In genomic region chr9:28999057-28999456, GRCh38 we compare ENCODE assay signal across 18 cellular contexts.
DNase-seq lines count a peak whose midpoint lies in the region; ATAC-seq, FAIRE-seq and TF ChIP-seq lines count a peak whose summit lies in the region.
"Had no signal": no experiment of that assay in that cellular context is flagged by ENCODE, and none has a peak within 500 bp of the region (broad histone marks: within the 10 kb centered on the region; RNA-seq: fewer than 3 reads in every experiment).

No MANE protein-coding gene starts in this region.

- H3K4me3 Mint-ChIP-seq in Calu3 (ENCODE audit: low read depth, unreplicated experiment), result no peak overlapping the region
- no peak overlapping the region for H3K4me3 Mint-ChIP-seq in activated naive CD4-positive, alpha-beta T cell treated with anti-CD3 and anti-CD28 coated beads, Interleukin-2, amount 10 ng/mL, durations not matched to agents 7 days and 5 days
- H3K4me3 Mint-ChIP-seq: CD8-positive, alpha-beta memory T cell; H9 had no signal

- intact Hi-C loops in Calu3 (cut with micrococcal nuclease; ENCODE audit: unreplicated experiment), result loop anchor here (10.0 kb wide), 1 partner anchor 114 kb away; no protein-coding TSS in a partner anchor

- TF ChIP-seq CTCF in A549 (IDR thresholded peaks at IDR 0.05), result no peak
- no peak for TF ChIP-seq CTCF in Calu3 (IDR thresholded peaks at IDR 0.05; ENCODE audit: unreplicated experiment)

- TF ChIP-seq POLR2A in A549 (IDR thresholded peaks at IDR 0.05; ENCODE audit: low read length), result no peak

- CTCF ChIA-PET in A549 (lab: Yijun Ruan, JAX), result interaction anchor here (1.3 kb wide), 1 partner anchor 213 kb away, joined by 3 read pairs; no protein-coding TSS in a partner anchor
- CTCF ChIA-PET in Calu3 (lab: Charles Lee), result interaction anchor here (1.1 kb wide), 1 partner anchor 40 kb away, joined by 3 read pairs; no protein-coding TSS in a partner anchor
- CTCF ChIA-PET in activated naive CD4-positive, alpha-beta T cell treated with anti-CD3 and anti-CD28 coated beads, Interleukin-2, amount 10 ng/mL, durations not matched to agents 7 days and 5 days (lab: Charles Lee), result no interaction called here

- H3K9me3 Mint-ChIP-seq in Calu3 (ENCODE audit: low read depth, unreplicated experiment), result no peaks in the 10 kb centered on the region
- H3K9me3 Mint-ChIP-seq in activated naive CD4-positive, alpha-beta T cell treated with anti-CD3 and anti-CD28 coated beads, Interleukin-2, amount 10 ng/mL, durations not matched to agents 7 days and 5 days, result no peaks in the 10 kb centered on the region

- H3K27me3 Mint-ChIP-seq in Calu3 (ENCODE audit: unreplicated experiment), result no peaks in the 10 kb centered on the region
- H3K27me3 Mint-ChIP-seq in activated naive CD4-positive, alpha-beta T cell treated with anti-CD3 and anti-CD28 coated beads, Interleukin-2, amount 10 ng/mL, durations not matched to agents 7 days and 5 days, result no peaks in the 10 kb centered on the region
- H3K27me3 Mint-ChIP-seq: CD8-positive, alpha-beta memory T cell had no signal

- H3K9me3 ChIP-seq in A549, result no peaks in the 10 kb centered on the region
- H3K9me3 ChIP-seq: BLaER1, Caco-2 had no signal

- DNase-seq in A549 (ENCODE audit: low read depth in 1 of 2, low spot score in 1 of 2) (no peak), Calu3 (no peak), epidermal melanocyte (ENCODE audit: insufficient read length, low spot score) (no peak)
- no peak for DNase-seq in activated naive CD4-positive, alpha-beta T cell treated with anti-CD3 and anti-CD28 coated beads, Interleukin-2, amount 10 ng/mL, durations not matched to agents 7 days and 5 days
- DNase-seq: AML-193; Caco-2; CD8-positive, alpha-beta memory T cell; DMS79; GOT3; H9; IMR-90 had no signal

- H3K4me1 Mint-ChIP-seq in Calu3 (ENCODE audit: low read depth, unreplicated experiment), result peaks cover 6% of the 10 kb centered on the region
- no peaks in the 10 kb centered on the region for H3K4me1 Mint-ChIP-seq in activated naive CD4-positive, alpha-beta T cell treated with anti-CD3 and anti-CD28 coated beads, Interleukin-2, amount 10 ng/mL, durations not matched to agents 7 days and 5 days
- H3K4me1 Mint-ChIP-seq: CD8-positive, alpha-beta memory T cell; H9 had no signal

- FAIRE-seq in A549 (lab: Jason Lieb, UNC), result no peak
- peak; percentile 41 for FAIRE-seq in islet of Langerhans (lab: Jason Lieb, UNC)
- FAIRE-seq: A204.1, GM12878, GM18507 had no signal

- H3K4me3 ChIP-seq in A549, result no peak overlapping the region
- H3K4me3 ChIP-seq: BLaER1, GM12878 had no signal

- H3K27ac ChIP-seq in A549, result no peak overlapping the region; a peak in 1 of 6 replicates
- H3K27ac ChIP-seq: BLaER1 had no signal

- peak overlapping the region; percentile 60 for H3K27ac Mint-ChIP-seq in Calu3 (ENCODE audit: unreplicated experiment)
- H3K27ac Mint-ChIP-seq in activated naive CD4-positive, alpha-beta T cell treated with anti-CD3 and anti-CD28 coated beads, Interleukin-2, amount 10 ng/mL, durations not matched to agents 7 days and 5 days, result no peak overlapping the region
- H3K27ac Mint-ChIP-seq: CD8-positive, alpha-beta memory T cell; H9 had no signal

- TF ChIP-seq EP300 in A549 (IDR thresholded peaks at IDR 0.05), result no peak

- no TSS peak for BruUV-seq in Calu3 (replicated peaks; lab: Mats Ljungman, UMichigan)

- H3K4me1 ChIP-seq in A549, result peaks cover 14% of the 10 kb centered on the region; the same call in 2 of the 3 replicates
- H3K4me1 ChIP-seq: BLaER1, Caco-2 had no signal

- H3K36me3 Mint-ChIP-seq in Calu3 (ENCODE audit: insufficient read depth, unreplicated experiment), result no peaks in the 10 kb centered on the region
- no peaks in the 10 kb centered on the region for H3K36me3 Mint-ChIP-seq in activated naive CD4-positive, alpha-beta T cell treated with anti-CD3 and anti-CD28 coated beads, Interleukin-2, amount 10 ng/mL, durations not matched to agents 7 days and 5 days
- H3K36me3 Mint-ChIP-seq: CD8-positive, alpha-beta memory T cell had no signal

- H3K4me2 ChIP-seq in A549, result peak overlapping the region; percentile 54; the same call in 2 of the 3 replicates
- H3K4me2 ChIP-seq: BLaER1 had no signal

- no peak for ATAC-seq in A549
- peak; percentile 44; the same call in 1 of the 3 replicates for ATAC-seq in SK-N-SH treated with all-trans-retinoic acid at 6 μM for 48 hours
- ATAC-seq in GM21619 (IDR thresholded peaks at IDR 0.05; ENCODE audit: unreplicated experiment), result no peak
- ATAC-seq: GM12878 had no signal

- TF ChIP-seq RAD21 in A549 (conservative IDR thresholded peaks at IDR 0.05 in 1 of 2, IDR thresholded peaks at IDR 0.05 in 1 of 2), result no peak

- POLR2A ChIA-PET in A549 (lab: Yijun Ruan, JAX), result no interaction called here

TF ChIP-seq in A549, 52 proteins besides CTCF, POLR2A, EP300 and RAD21 (continues in another document):
- TF ChIP-seq HEYL (CRISPR knock-in tag; IDR thresholded peaks at IDR 0.05) (no peak), TP53 (CRISPR knock-in tag; IDR thresholded peaks at IDR 0.05) (no peak), MYC (IDR thresholded peaks at IDR 0.05; ENCODE audit: borderline replicate concordance, low read length) (no peak), FOSL2 (IDR thresholded peaks at IDR 0.05) (no peak), FOSL2 (CRISPR knock-in tag; IDR thresholded peaks at IDR 0.05) (no peak), BHLHE40 (IDR thresholded peaks at IDR 0.05; ENCODE audit: low read depth, low read length) (no peak), EHF (CRISPR knock-in tag; IDR thresholded peaks at IDR 0.05) (no peak), PHF8 (IDR thresholded peaks at IDR 0.05; ENCODE audit: borderline replicate concordance, low read depth) (no peak), NFE2L2 (conservative IDR thresholded peaks at IDR 0.05; ENCODE audit: low read length) (no peak)
- TF ChIP-seq, protein P1, sequence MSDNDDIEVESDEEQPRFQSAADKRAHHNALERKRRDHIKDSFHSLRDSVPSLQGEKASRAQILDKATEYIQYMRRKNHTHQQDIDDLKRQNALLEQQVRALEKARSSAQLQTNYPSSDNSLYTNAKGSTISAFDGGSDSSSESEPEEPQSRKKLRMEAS (IDR thresholded peaks at IDR 0.05), result no peak
- TF ChIP-seq, protein P2, sequence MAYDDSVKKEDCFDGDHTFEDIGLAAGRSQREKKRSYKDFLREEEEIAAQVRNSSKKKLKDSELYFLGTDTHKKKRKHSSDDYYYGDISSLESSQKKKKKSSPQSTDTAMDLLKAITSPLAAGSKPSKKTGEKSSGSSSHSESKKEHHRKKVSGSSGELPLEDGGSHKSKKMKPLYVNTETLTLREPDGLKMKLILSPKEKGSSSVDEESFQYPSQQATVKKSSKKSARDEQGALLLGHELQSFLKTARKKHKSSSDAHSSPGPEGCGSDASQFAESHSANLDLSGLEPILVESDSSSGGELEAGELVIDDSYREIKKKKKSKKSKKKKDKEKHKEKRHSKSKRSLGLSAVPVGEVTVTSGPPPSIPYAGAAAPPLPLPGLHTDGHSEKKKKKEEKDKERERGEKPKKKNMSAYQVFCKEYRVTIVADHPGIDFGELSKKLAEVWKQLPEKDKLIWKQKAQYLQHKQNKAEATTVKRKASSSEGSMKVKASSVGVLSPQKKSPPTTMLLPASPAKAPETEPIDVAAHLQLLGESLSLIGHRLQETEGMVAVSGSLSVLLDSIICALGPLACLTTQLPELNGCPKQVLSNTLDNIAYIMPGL (CRISPR knock-in tag; IDR thresholded peaks at IDR 0.05; ENCODE audit: borderline replicate concordance), result no peak

TF ChIP-seq in SK-N-SH treated with all-trans-retinoic acid at 6 μM for 48 hours, 23 proteins besides CTCF, POLR2A, EP300 and RAD21 (continues in another document):
- TF ChIP-seq OSR1 (CRISPR knock-in tag; IDR thresholded peaks at IDR 0.05) (no peak), CREB5 (CRISPR knock-in tag; IDR thresholded peaks at IDR 0.05; ENCODE audit: low read depth) (no peak), TOX (CRISPR knock-in tag; IDR thresholded peaks at IDR 0.05; ENCODE audit: borderline replicate concordance) (no peak), ISL1 (CRISPR knock-in tag; IDR thresholded peaks at IDR 0.05) (no peak), PATZ1 (CRISPR knock-in tag; IDR thresholded peaks at IDR 0.05; ENCODE audit: borderline replicate concordance) (no peak), GLIS3 (CRISPR knock-in tag; IDR thresholded peaks at IDR 0.05) (no peak)
